In genomic region chr15:30992465-30992864, GRCh38 we compare ENCODE assay signal across 8 cellular contexts. TPM values are rescaled to one million over a fixed set of nuclear protein-coding genes. Genes with fewer than 3 reads are reported as not detected.
DNase-seq lines count a peak whose midpoint lies in the region; ATAC-seq and TF ChIP-seq lines count a peak whose summit lies in the region.

No MANE protein-coding gene starts in this region.

- no peak overlapping the region for H2AFZ ChIP-seq in SK-N-SH (ENCODE audit: low read depth)

- TF ChIP-seq EP300 in SK-N-SH (IDR thresholded peaks at IDR 0.05; ENCODE audit: borderline replicate concordance in 1 of 2, low read depth in 1 of 2, low read length in 1 of 2), result no peak

- H3K4me1 ChIP-seq in SK-N-SH (ENCODE audit: control insufficient read depth in 1 of 2, insufficient read depth in 2 of 2, low read depth in 1 of 2, low read length in 1 of 2), result peaks cover 0 to 6% of the 10 kb centered on the region in 2 experiments; a peak in 2 of 4 replicates
- H3K4me1 ChIP-seq in iPS-20b (ENCODE audit: insufficient read depth, low read length), result peaks cover 5% of the 10 kb centered on the region; the same call in 1 of the 2 replicates

- H3K27ac ChIP-seq in SK-N-SH (ENCODE audit: low read depth in 2 of 2, low read length in 1 of 2) (peak overlapping the region in 1 of 2 experiments; percentile 74; a peak in 1 of 4 replicates), iPS-20b (ENCODE audit: low read length) (no peak overlapping the region)

- H3K4me3 ChIP-seq in SK-N-SH (ENCODE audit: low read depth in 2 of 2, low read length in 1 of 2), result peak overlapping the region in 1 of 2 experiments; percentile 95; a peak in 3 of 4 replicates
- H3K4me3 ChIP-seq in iPS-20b (ENCODE audit: low read length), result peak overlapping the region; percentile 78

- H3K27ac Mint-ChIP-seq in T-helper 17 cell, result peak overlapping the region; percentile 60
- H3K27ac Mint-ChIP-seq in stimulated activated naive B cell treated with anti-CD40 and anti-IgM and Interleukin-4, amounts not matched to agents 10 μg/mL and 1 μg/mL and 100 μg/mL, for 72 hours, result no peak overlapping the region

- H4K20me1 ChIP-seq in SK-N-SH (ENCODE audit: insufficient read depth), result no peaks in the 10 kb centered on the region

- peak overlapping the region; percentile 80 for H3K4me2 ChIP-seq in SK-N-SH

- H3K9me3 Mint-ChIP-seq in stimulated activated naive B cell treated with anti-CD40 and anti-IgM and Interleukin-4, amounts not matched to agents 10 μg/mL and 1 μg/mL and 100 μg/mL, for 72 hours, result no peaks in the 10 kb centered on the region

- WGBS in SK-N-SH (ENCODE audit: low lambda C conversion rate), result 88% methylated on average over 6 of the region's 6 CpGs

- peaks cover 3% of the 10 kb centered on the region for H3K36me3 Mint-ChIP-seq in T-helper 17 cell (ENCODE audit: low read depth)
- peaks cover 6 to 10% of the 10 kb centered on the region in 2 donors for H3K36me3 Mint-ChIP-seq in stimulated activated naive B cell treated with anti-CD40 and anti-IgM and Interleukin-4, amounts not matched to agents 10 μg/mL and 1 μg/mL and 100 μg/mL, for 72 hours

- H3K27me3 Mint-ChIP-seq in T-helper 17 cell, result no peaks in the 10 kb centered on the region
- H3K27me3 Mint-ChIP-seq in stimulated activated naive B cell treated with anti-CD40 and anti-IgM and Interleukin-4, amounts not matched to agents 10 μg/mL and 1 μg/mL and 100 μg/mL, for 72 hours, result no peaks in the 10 kb centered on the region

- H3K9ac ChIP-seq in SK-N-SH (no peak overlapping the region), iPS-20b (ENCODE audit: low read depth, low read length) (peak overlapping the region; percentile 80; the same call in 1 of the 2 replicates)

- TF ChIP-seq RAD21 in SK-N-SH (IDR thresholded peaks at IDR 0.05; ENCODE audit: low read length), result no peak

- ATAC-seq in SK-N-SH treated with all-trans-retinoic acid at 6 μM for 48 hours, result no peak
- no peak for ATAC-seq in T-helper 17 cell
- no peak for ATAC-seq in stimulated activated naive B cell treated with anti-CD40 and anti-IgM and Interleukin-4, amounts not matched to agents 10 μg/mL and 1 μg/mL and 100 μg/mL, for 72 hours (replicated peaks)
- no peak for ATAC-seq in HG02678 (IDR thresholded peaks at IDR 0.05; ENCODE audit: unreplicated experiment)
- no peak for ATAC-seq in activated CD4-positive, CD25-positive, alpha-beta regulatory T cell treated with anti-CD3 and anti-CD28 coated beads, Interleukin-2, amount 50 U/mL, for 24 hours

- H3K9me2 ChIP-seq in SK-N-SH, result no peaks in the 10 kb centered on the region

- POLR2A ChIA-PET in SK-N-SH (lab: Yijun Ruan, JAX), result interaction anchor here (1.0 kb wide), 1 partner anchor 22 kb away, joined by 3 read pairs; no protein-coding TSS in a partner anchor

- peaks cover 35% of the 10 kb centered on the region for H3K79me2 ChIP-seq in SK-N-SH (ENCODE audit: insufficient read depth)

- H3K9me3 ChIP-seq in SK-N-SH (no peaks in the 10 kb centered on the region), T-helper 17 cell (ENCODE audit: control insufficient read depth, low read length, poor library complexity, severe bottlenecking) (no peaks in the 10 kb centered on the region), iPS-20b (ENCODE audit: insufficient read depth, low read depth, low read length) (no peaks in the 10 kb centered on the region)

- no peaks in the 10 kb centered on the region for H3K36me3 ChIP-seq in SK-N-SH (replicated peaks in 1 of 2; ENCODE audit: control insufficient read depth in 1 of 2, insufficient read depth in 2 of 2, low read length in 1 of 2)
- H3K36me3 ChIP-seq in iPS-20b (ENCODE audit: insufficient read depth, low read depth, low read length), result no peaks in the 10 kb centered on the region

- no peaks in the 10 kb centered on the region for H3F3A ChIP-seq in SK-N-SH (replicated peaks; ENCODE audit: insufficient read depth)

- CTCF ChIA-PET in SK-N-SH (lab: Yijun Ruan, JAX), result interaction anchor here (1.1 to 1.8 kb wide), 2 partner anchors 10 to 137 kb away, joined by 3 to 10 read pairs; no protein-coding TSS in a partner anchor

- H3K4me1 Mint-ChIP-seq in T-helper 17 cell, result peaks cover 14% of the 10 kb centered on the region
- H3K4me1 Mint-ChIP-seq in stimulated activated naive B cell treated with anti-CD40 and anti-IgM and Interleukin-4, amounts not matched to agents 10 μg/mL and 1 μg/mL and 100 μg/mL, for 72 hours, result peaks cover 17 to 29% of the 10 kb centered on the region in 2 donors

- TF ChIP-seq CTCF in SK-N-SH (IDR thresholded peaks at IDR 0.05), result no peak

- H3K27me3 ChIP-seq in SK-N-SH (ENCODE audit: insufficient read depth) (no peaks in the 10 kb centered on the region), iPS-20b (ENCODE audit: insufficient read depth, low read length) (no peaks in the 10 kb centered on the region)

- H3K4me3 Mint-ChIP-seq in T-helper 17 cell, result peak overlapping the region; percentile 65
- H3K4me3 Mint-ChIP-seq in stimulated activated naive B cell treated with anti-CD40 and anti-IgM and Interleukin-4, amounts not matched to agents 10 μg/mL and 1 μg/mL and 100 μg/mL, for 72 hours, result peak overlapping the region; percentile 72 to 100

- DNase-seq in SK-N-SH, result no peak
- no peak for DNase-seq in T-helper 17 cell
- DNase-seq in stimulated activated naive B cell treated with anti-CD40 and anti-IgM and Interleukin-4, amounts not matched to agents 10 μg/mL and 1 μg/mL and 100 μg/mL, for 72 hours, result no peak
- DNase-seq in germinal center (ENCODE audit: low spot score), result no peak

TF ChIP-seq in SK-N-SH, 30 proteins besides CTCF, POLR2A, EP300 and RAD21 (continues in another document):
- TF ChIP-seq MEF2A (IDR thresholded peaks at IDR 0.05; ENCODE audit: borderline replicate concordance, low read depth) (no peak), IRF3 (IDR thresholded peaks at IDR 0.05; ENCODE audit: low read depth, low read length) (no peak), YY1 (IDR thresholded peaks at IDR 0.05; ENCODE audit: low read depth) (no peak), CHD2 (IDR thresholded peaks at IDR 0.05; ENCODE audit: low read length, partially characterized antibody) (no peak), RCOR1 (IDR thresholded peaks at IDR 0.05; ENCODE audit: low read length) (no peak), SIN3A (IDR thresholded peaks at IDR 0.05; ENCODE audit: borderline replicate concordance, low read depth, low read length) (no peak), GABPA (IDR thresholded peaks at IDR 0.05; ENCODE audit: low read depth) (no peak)
- TF ChIP-seq, protein P1, sequence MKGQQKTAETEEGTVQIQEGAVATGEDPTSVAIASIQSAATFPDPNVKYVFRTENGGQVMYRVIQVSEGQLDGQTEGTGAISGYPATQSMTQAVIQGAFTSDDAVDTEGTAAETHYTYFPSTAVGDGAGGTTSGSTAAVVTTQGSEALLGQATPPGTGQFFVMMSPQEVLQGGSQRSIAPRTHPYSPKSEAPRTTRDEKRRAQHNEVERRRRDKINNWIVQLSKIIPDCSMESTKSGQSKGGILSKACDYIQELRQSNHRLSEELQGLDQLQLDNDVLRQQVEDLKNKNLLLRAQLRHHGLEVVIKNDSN (IDR thresholded peaks at IDR 0.05; ENCODE audit: borderline replicate concordance, low read depth), result no peak

TF ChIP-seq in SK-N-SH treated with all-trans-retinoic acid at 6 μM for 48 hours, 23 proteins besides CTCF, POLR2A, EP300 and RAD21 (continues in another document):
- TF ChIP-seq RARB (CRISPR knock-in tag; IDR thresholded peaks at IDR 0.05) (no peak), ZFP30 (CRISPR knock-in tag; IDR thresholded peaks at IDR 0.05) (no peak), CSDC2 (CRISPR knock-in tag; IDR thresholded peaks at IDR 0.05) (no peak), ISL1 (CRISPR knock-in tag; IDR thresholded peaks at IDR 0.05) (no peak), ZFP3 (CRISPR knock-in tag; IDR thresholded peaks at IDR 0.05) (no peak), BACH2 (CRISPR knock-in tag; IDR thresholded peaks at IDR 0.05; ENCODE audit: borderline replicate concordance) (no peak), GLIS3 (CRISPR knock-in tag; IDR thresholded peaks at IDR 0.05) (no peak), CREB5 (CRISPR knock-in tag; IDR thresholded peaks at IDR 0.05; ENCODE audit: low read depth) (no peak), ESRRG (CRISPR knock-in tag; IDR thresholded peaks at IDR 0.05) (no peak), OSR1 (CRISPR knock-in tag; IDR thresholded peaks at IDR 0.05) (no peak), PPARA (CRISPR knock-in tag; IDR thresholded peaks at IDR 0.05; ENCODE audit: borderline replicate concordance) (no peak)
- TF ChIP-seq, protein P2, sequence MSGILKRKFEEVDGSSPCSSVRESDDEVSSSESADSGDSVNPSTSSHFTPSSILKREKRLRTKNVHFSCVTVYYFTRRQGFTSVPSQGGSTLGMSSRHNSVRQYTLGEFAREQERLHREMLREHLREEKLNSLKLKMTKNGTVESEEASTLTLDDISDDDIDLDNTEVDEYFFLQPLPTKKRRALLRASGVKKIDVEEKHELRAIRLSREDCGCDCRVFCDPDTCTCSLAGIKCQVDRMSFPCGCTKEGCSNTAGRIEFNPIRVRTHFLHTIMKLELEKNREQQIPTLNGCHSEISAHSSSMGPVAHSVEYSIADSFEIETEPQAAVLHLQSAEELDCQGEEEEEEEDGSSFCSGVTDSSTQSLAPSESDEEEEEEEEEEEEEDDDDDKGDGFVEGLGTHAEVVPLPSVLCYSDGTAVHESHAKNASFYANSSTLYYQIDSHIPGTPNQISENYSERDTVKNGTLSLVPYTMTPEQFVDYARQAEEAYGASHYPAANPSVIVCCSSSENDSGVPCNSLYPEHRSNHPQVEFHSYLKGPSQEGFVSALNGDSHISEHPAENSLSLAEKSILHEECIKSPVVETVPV (CRISPR knock-in tag; IDR thresholded peaks at IDR 0.05), result no peak

RNA-seq across cellular contexts. Expression of gene MTMR10, which starts 1.0 kb away (rescaled TPM):
- 6.4 and 8.0 TPM in 2 replicates for polyA plus RNA-seq in SK-N-SH (2012; rRNA removed)
- polyA plus RNA-seq in SK-N-SH (2012; cell fraction: cytosol; rRNA removed), result 7.4 and 8.7 TPM in 2 replicates
- polyA plus RNA-seq in SK-N-SH (2012; cell fraction: nucleus; rRNA removed), result 9.1 and 14.4 TPM in 2 replicates
- total RNA-seq in T-helper 17 cell, result 10 to 100 TPM; 33.3 to 38.6 TPM
